In the genomic region with DNA sequence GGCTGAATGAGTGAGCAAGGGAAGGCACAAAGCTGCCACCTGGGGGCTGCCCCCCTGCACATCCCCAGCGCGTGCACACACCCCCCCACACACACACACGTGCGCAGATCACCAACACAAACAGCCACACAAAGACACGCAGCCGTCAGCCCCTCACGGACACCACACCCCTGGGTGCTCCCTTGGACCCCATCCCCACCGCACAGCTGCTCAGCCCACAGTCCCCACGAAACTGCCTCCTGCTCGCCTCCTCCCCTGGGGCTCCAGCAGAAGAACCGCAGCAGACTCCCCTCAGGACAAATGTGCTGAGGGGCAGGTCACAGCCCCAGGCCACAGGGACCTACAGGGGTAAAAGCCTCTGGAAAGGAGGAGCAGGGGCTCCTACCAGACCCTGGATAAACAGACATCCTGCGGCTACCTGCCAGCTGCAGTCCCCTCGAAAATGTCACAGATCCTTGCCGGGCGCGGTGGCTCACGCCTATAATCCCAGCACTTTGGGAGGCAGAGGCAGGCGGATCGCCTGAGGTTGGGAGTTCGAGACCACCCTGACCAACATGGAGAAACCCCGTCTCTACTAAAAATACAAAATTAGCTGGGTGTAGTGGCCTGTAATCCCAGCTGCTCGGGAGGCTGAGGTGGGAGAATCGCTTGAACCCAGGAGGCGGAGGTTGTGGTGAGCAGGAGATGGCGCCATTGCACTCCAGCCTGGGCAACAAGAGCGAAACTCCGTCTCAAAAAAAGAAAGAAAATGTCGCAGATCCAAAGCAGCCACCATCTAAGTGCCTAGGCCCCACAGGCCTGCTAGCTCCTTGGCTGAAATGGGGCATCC, we compare ENCODE assay signal across 7 cellular contexts. TPM values are rescaled to one million over a fixed set of nuclear protein-coding genes. Genes with fewer than 3 reads are reported as not detected.
DNase-seq lines count a peak whose midpoint lies in the region; ATAC-seq and TF ChIP-seq lines count a peak whose summit lies in the region.
"Had no signal": no experiment of that assay in that cellular context is flagged by ENCODE, and none has a peak within 500 bp of the region (broad histone marks: within the 10 kb centered on the region; RNA-seq: fewer than 3 reads in every experiment).

No MANE protein-coding gene starts in this region.

- intact Hi-C loops in activated CD4-positive, alpha-beta T cell treated with anti-CD3 and anti-CD28 coated beads for 36 hours (cut with DNase I, micrococcal nuclease), result no loop called here
- intact Hi-C loops in esophagus muscularis mucosa (cut with DNase I), result no loop called here

- DNase-seq in activated CD4-positive, alpha-beta T cell treated with anti-CD3 and anti-CD28 coated beads for 36 hours, result peak; percentile 71
- DNase-seq in activated CD4-positive, alpha-beta T cell treated with anti-CD3 and anti-CD28 coated beads for 1 hour, result no peak
- DNase-seq in activated naive CD4-positive, alpha-beta T cell treated with anti-CD3 and anti-CD28 coated beads, Interleukin-2, amount 50 U/mL, for 16 hours, result peak; percentile 55
- DNase-seq in progenitor cell of endocrine pancreas (ENCODE audit: low spot score, unreplicated experiment) (no peak), esophagus muscularis mucosa (ENCODE audit: extremely low spot score) (no peak), NCI-H2081 treated with DMSO at 0.1 percent for 48 hours (lab: John Stamatoyannopoulos, UW) (no peak)

- TF ChIP-seq POLR2A in esophagus muscularis mucosa (IDR thresholded peaks at IDR 0.05; ENCODE audit: low read depth), result no peak

- H3K4me3 Mint-ChIP-seq in activated CD4-positive, alpha-beta T cell treated with anti-CD3 and anti-CD28 coated beads for 36 hours, result no peak overlapping the region
- no peak overlapping the region for H3K4me3 Mint-ChIP-seq in progenitor cell of endocrine pancreas (ENCODE audit: low read depth)

- no peak for TF ChIP-seq EP300 in esophagus muscularis mucosa (IDR thresholded peaks at IDR 0.05)

- 81% methylated on average over 28 of the region's 28 CpGs for WGBS in esophagus muscularis mucosa

- no peaks in the 10 kb centered on the region for H3K27me3 ChIP-seq in esophagus muscularis mucosa

- POLR2A ChIA-PET in activated CD4-positive, alpha-beta T cell treated with anti-CD3 and anti-CD28 coated beads for 36 hours (lab: Charles Lee), result no interaction called here

- no peak overlapping the region for H3K4me3 ChIP-seq in esophagus muscularis mucosa

- TF ChIP-seq CTCF in progenitor cell of endocrine pancreas (IDR thresholded peaks at IDR 0.05; ENCODE audit: unreplicated experiment), result peak; percentile 21
- TF ChIP-seq CTCF in esophagus muscularis mucosa (IDR thresholded peaks at IDR 0.05), result no peak

- peaks cover 28 to 75% (median 60%) of the 10 kb centered on the region in 4 donors for H3K36me3 ChIP-seq in esophagus muscularis mucosa

- CTCF ChIA-PET in activated CD4-positive, alpha-beta T cell treated with anti-CD3 and anti-CD28 coated beads for 36 hours (lab: Charles Lee), result interaction anchor here (0.5 to 3.2 kb wide), 19 partner anchors 9 to 318 kb away, joined by 3 to 71 read pairs (median 4); partner anchors contain the start of genes DNAH1, GLYCTK and WDR82

- peak; percentile 47 for ATAC-seq in activated CD4-positive, alpha-beta T cell treated with anti-CD3 and anti-CD28 coated beads for 36 hours

- H3K27me3 Mint-ChIP-seq in activated CD4-positive, alpha-beta T cell treated with anti-CD3 and anti-CD28 coated beads for 36 hours, result no peaks in the 10 kb centered on the region
- H3K27me3 Mint-ChIP-seq in progenitor cell of endocrine pancreas, result no peaks in the 10 kb centered on the region
- H3K27me3 Mint-ChIP-seq: brain had no signal

- peak overlapping the region; percentile 51 for H3K27ac Mint-ChIP-seq in activated CD4-positive, alpha-beta T cell treated with anti-CD3 and anti-CD28 coated beads for 36 hours
- no peak overlapping the region for H3K27ac Mint-ChIP-seq in progenitor cell of endocrine pancreas

- peaks cover 25% of the 10 kb centered on the region for H3K36me3 Mint-ChIP-seq in activated CD4-positive, alpha-beta T cell treated with anti-CD3 and anti-CD28 coated beads for 36 hours (ENCODE audit: low read depth)
- peaks cover 2% of the 10 kb centered on the region for H3K36me3 Mint-ChIP-seq in progenitor cell of endocrine pancreas (ENCODE audit: insufficient read depth)

- no peaks in the 10 kb centered on the region for H3K9me3 ChIP-seq in esophagus muscularis mucosa

- H3K9me3 Mint-ChIP-seq in activated CD4-positive, alpha-beta T cell treated with anti-CD3 and anti-CD28 coated beads for 36 hours (ENCODE audit: low read depth), result no peaks in the 10 kb centered on the region
- no peaks in the 10 kb centered on the region for H3K9me3 Mint-ChIP-seq in progenitor cell of endocrine pancreas (ENCODE audit: low read depth)
- H3K9me3 Mint-ChIP-seq: brain had no signal

- peaks cover 36 to 61% (median 58%) of the 10 kb centered on the region in 4 donors for H3K4me1 ChIP-seq in esophagus muscularis mucosa

- no peak overlapping the region for H3K27ac ChIP-seq in esophagus muscularis mucosa (replicated peaks in 1 of 4)

- H3K4me1 Mint-ChIP-seq in activated CD4-positive, alpha-beta T cell treated with anti-CD3 and anti-CD28 coated beads for 36 hours, result peaks cover 46% of the 10 kb centered on the region
- H3K4me1 Mint-ChIP-seq in progenitor cell of endocrine pancreas (ENCODE audit: low read depth), result peaks cover 3% of the 10 kb centered on the region

RNA-seq across cellular contexts. Expression of gene TWF2, which starts 6.5 kb away (rescaled TPM):
- total RNA-seq in activated CD4-positive, alpha-beta T cell treated with anti-CD3 and anti-CD28 coated beads for 36 hours, result 10 to 100 TPM; 85.0 to 93.5 TPM
- total RNA-seq in progenitor cell of endocrine pancreas (27.6 and 31.5 TPM in 2 replicates), esophagus muscularis mucosa (10 to 100 TPM; 66.4 to 89.5 (median 79.9) TPM)

RNA-seq across cellular contexts. Expression of gene TLR9, which starts 7.0 kb away (rescaled TPM):
- under 1 TPM; 0.59 to 0.74 TPM for total RNA-seq in activated CD4-positive, alpha-beta T cell treated with anti-CD3 and anti-CD28 coated beads for 36 hours
- total RNA-seq in progenitor cell of endocrine pancreas, result not detected in 2 replicates
- total RNA-seq in esophagus muscularis mucosa, result under 1 TPM in 3 of 4 donors, not detected in 1; 0.13 to 0.69 (median 0.17) TPM

RNA-seq across cellular contexts. Expression of gene PPM1M, which starts 13.1 kb away (rescaled TPM):
- total RNA-seq in activated CD4-positive, alpha-beta T cell treated with anti-CD3 and anti-CD28 coated beads for 36 hours, result 10 to 100 TPM; 52.9 to 59.2 TPM
- total RNA-seq in progenitor cell of endocrine pancreas (6.1 and 6.7 TPM in 2 replicates), esophagus muscularis mucosa (10 to 100 TPM; 24.1 to 35.7 (median 32.4) TPM)

RNA-seq across cellular contexts. Expression of gene ALAS1, which starts 34.5 kb away (rescaled TPM):
- total RNA-seq in activated CD4-positive, alpha-beta T cell treated with anti-CD3 and anti-CD28 coated beads for 36 hours, result 10 to 100 TPM; 52.8 to 68.7 TPM
- total RNA-seq in progenitor cell of endocrine pancreas, result 29.5 and 32.2 TPM in 2 replicates
- total RNA-seq in esophagus muscularis mucosa, result 10 to 100 TPM; 31.1 to 50.5 (median 38.9) TPM

RNA-seq across cellular contexts. Expression of gene WDR82, which starts 46.0 kb away (rescaled TPM):
- 100 to 1,000 TPM in 1 of 2 experiments, 10 to 100 TPM in 1; 95.2 to 113 TPM for total RNA-seq in activated CD4-positive, alpha-beta T cell treated with anti-CD3 and anti-CD28 coated beads for 36 hours
- 89.3 and 93.1 TPM in 2 replicates for total RNA-seq in progenitor cell of endocrine pancreas
- total RNA-seq in esophagus muscularis mucosa, result 100 to 1,000 TPM in 1 of 4 donors, 10 to 100 TPM in 3; 62.6 to 101 (median 80.9) TPM

Comparison
In these comparisons a context has a peak if more than half of its experiments do, and no peak if none do; other contexts are left out.
1. DNase-seq: peak in activated CD4-positive, alpha-beta T cell treated with anti-CD3 and anti-CD28 coated beads for 36 hours (single experiment) and activated naive CD4-positive, alpha-beta T cell treated with anti-CD3 and anti-CD28 coated beads, Interleukin-2, amount 50 U/mL, for 16 hours (single experiment); none in activated CD4-positive, alpha-beta T cell treated with anti-CD3 and anti-CD28 coated beads for 1 hour (single experiment), progenitor cell of endocrine pancreas (single experiment), esophagus muscularis mucosa (single experiment) and NCI-H2081 treated with DMSO at 0.1 percent for 48 hours (single experiment).